In the genomic region with DNA sequence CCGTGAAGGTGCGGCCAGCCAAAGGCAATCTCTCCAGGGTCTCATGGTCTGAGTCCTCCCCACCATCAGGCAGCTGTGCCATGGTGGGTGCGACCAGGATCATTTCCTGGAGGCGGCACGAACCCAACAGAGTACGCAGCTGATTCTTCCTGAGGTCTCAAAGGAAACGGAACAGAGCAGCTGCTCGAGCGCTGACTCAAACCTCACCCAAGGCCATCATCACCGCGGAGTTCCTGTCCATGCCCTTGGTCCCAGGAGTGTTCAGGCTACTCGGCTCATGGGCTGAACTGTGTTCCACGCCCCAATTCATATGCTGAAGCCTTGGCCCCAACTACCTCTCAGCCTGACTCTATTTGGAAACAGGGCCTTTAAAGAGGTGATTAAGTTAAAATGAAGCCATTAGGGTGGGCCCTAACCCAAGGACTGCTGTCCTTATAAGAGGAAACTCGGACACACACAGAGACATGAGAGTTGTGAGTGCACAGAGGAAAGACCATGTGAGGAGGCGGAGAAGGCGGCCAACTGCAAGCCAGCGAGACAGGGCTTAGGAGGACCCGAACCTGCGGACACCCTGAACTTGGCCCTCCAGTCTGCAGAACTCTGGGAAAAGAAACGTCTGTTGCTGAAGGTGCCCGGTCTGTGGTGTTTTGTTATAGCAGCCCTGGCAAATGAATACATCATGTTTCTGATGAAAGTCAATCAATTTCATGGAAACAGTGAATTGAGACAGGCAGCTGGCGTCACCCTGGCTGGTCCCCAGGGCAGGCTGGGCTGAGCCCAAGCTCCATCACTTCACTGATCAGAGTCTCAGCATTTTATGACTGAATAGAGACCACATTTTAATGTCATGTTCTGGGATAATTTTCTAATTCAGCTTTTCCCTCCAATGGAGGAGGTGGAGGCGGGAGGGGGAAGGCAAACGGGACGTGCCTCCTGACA, we compare ENCODE assay signal across 1 cellular context.
TF ChIP-seq lines count a peak whose summit lies in the region.

No MANE protein-coding gene starts in this region.

TF ChIP-seq in HepG2, 621 proteins besides CTCF, POLR2A, EP300 and RAD21 (continued from another document and continues in another):
- TF ChIP-seq, protein P1, sequence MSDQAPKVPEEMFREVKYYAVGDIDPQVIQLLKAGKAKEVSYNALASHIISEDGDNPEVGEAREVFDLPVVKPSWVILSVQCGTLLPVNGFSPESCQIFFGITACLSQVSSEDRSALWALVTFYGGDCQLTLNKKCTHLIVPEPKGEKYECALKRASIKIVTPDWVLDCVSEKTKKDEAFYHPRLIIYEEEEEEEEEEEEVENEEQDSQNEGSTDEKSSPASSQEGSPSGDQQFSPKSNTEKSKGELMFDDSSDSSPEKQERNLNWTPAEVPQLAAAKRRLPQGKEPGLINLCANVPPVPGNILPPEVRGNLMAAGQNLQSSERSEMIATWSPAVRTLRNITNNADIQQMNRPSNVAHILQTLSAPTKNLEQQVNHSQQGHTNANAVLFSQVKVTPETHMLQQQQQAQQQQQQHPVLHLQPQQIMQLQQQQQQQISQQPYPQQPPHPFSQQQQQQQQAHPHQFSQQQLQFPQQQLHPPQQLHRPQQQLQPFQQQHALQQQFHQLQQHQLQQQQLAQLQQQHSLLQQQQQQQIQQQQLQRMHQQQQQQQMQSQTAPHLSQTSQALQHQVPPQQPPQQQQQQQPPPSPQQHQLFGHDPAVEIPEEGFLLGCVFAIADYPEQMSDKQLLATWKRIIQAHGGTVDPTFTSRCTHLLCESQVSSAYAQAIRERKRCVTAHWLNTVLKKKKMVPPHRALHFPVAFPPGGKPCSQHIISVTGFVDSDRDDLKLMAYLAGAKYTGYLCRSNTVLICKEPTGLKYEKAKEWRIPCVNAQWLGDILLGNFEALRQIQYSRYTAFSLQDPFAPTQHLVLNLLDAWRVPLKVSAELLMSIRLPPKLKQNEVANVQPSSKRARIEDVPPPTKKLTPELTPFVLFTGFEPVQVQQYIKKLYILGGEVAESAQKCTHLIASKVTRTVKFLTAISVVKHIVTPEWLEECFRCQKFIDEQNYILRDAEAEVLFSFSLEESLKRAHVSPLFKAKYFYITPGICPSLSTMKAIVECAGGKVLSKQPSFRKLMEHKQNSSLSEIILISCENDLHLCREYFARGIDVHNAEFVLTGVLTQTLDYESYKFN (CRISPR knock-in tag; conservative IDR thresholded peaks at IDR 0.05) = peak; percentile 75
- TF ChIP-seq STAG1 (CRISPR knock-in tag; IDR thresholded peaks at IDR 0.05) (no peak), ATRX (CRISPR knock-in tag; IDR thresholded peaks at IDR 0.05; ENCODE audit: borderline replicate concordance) (no peak), SMAD1 (CRISPR knock-in tag; IDR thresholded peaks at IDR 0.05; ENCODE audit: borderline replicate concordance, low read depth) (no peak), BCLAF1 (IDR thresholded peaks at IDR 0.05) (no peak), CHD4 (IDR thresholded peaks at IDR 0.05; ENCODE audit: borderline replicate concordance, low read length) (no peak), ZNF496 (CRISPR knock-in tag; IDR thresholded peaks at IDR 0.05; ENCODE audit: insufficient replicate concordance) (no peak), PHB2 (IDR thresholded peaks at IDR 0.05; ENCODE audit: partially characterized antibody) (no peak), ZNF44 (CRISPR knock-in tag; IDR thresholded peaks at IDR 0.05) (no peak), ZNF703 (CRISPR knock-in tag; IDR thresholded peaks at IDR 0.05; ENCODE audit: borderline replicate concordance) (no peak), ZBTB44 (CRISPR knock-in tag; IDR thresholded peaks at IDR 0.05) (no peak), FUBP1 (CRISPR knock-in tag; IDR thresholded peaks at IDR 0.05; ENCODE audit: borderline replicate concordance) (no peak), ZNF143 (CRISPR knock-in tag; IDR thresholded peaks at IDR 0.05) (no peak; the same call in 1 of the 2 replicates), ZNF841 (CRISPR knock-in tag; IDR thresholded peaks at IDR 0.05; ENCODE audit: borderline replicate concordance) (no peak), PBX3 (CRISPR knock-in tag; IDR thresholded peaks at IDR 0.05; ENCODE audit: borderline replicate concordance) (no peak), SNAPC5 (CRISPR knock-in tag; IDR thresholded peaks at IDR 0.05; ENCODE audit: borderline replicate concordance) (no peak), TBX2 (CRISPR knock-in tag; IDR thresholded peaks at IDR 0.05; ENCODE audit: borderline replicate concordance) (peak; percentile 87), GPBP1L1 (CRISPR knock-in tag; IDR thresholded peaks at IDR 0.05) (no peak), ESRRA (CRISPR knock-in tag; IDR thresholded peaks at IDR 0.05; ENCODE audit: low read depth) (0 out of 2 replicates have a peak, but pooled peaks have one; percentile 29), TOE1 (CRISPR knock-in tag; IDR thresholded peaks at IDR 0.05) (no peak), SAP130 (CRISPR knock-in tag; IDR thresholded peaks at IDR 0.05; ENCODE audit: low read depth) (peak; percentile 88), FOXA1 (IDR thresholded peaks at IDR 0.05) (no peak), FOXA1 (CRISPR knock-in tag; IDR thresholded peaks at IDR 0.05) (no peak), ZNF75D (CRISPR knock-in tag; IDR thresholded peaks at IDR 0.05; ENCODE audit: borderline replicate concordance) (no peak), SP2 (CRISPR knock-in tag; IDR thresholded peaks at IDR 0.05) (no peak), ZNF460 (CRISPR knock-in tag; IDR thresholded peaks at IDR 0.05; ENCODE audit: borderline replicate concordance) (no peak), ZNF644 (CRISPR knock-in tag; IDR thresholded peaks at IDR 0.05; ENCODE audit: low read depth) (peak; percentile 70; the same call in 1 of the 2 replicates)
- TF ChIP-seq, protein P2, sequence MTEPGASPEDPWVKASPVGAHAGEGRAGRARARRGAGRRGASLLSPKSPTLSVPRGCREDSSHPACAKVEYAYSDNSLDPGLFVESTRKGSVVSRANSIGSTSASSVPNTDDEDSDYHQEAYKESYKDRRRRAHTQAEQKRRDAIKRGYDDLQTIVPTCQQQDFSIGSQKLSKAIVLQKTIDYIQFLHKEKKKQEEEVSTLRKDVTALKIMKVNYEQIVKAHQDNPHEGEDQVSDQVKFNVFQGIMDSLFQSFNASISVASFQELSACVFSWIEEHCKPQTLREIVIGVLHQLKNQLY (CRISPR knock-in tag; IDR thresholded peaks at IDR 0.05) = 0 out of 2 replicates have a peak, but pooled peaks have one; percentile 46
- TF ChIP-seq, protein P3, sequence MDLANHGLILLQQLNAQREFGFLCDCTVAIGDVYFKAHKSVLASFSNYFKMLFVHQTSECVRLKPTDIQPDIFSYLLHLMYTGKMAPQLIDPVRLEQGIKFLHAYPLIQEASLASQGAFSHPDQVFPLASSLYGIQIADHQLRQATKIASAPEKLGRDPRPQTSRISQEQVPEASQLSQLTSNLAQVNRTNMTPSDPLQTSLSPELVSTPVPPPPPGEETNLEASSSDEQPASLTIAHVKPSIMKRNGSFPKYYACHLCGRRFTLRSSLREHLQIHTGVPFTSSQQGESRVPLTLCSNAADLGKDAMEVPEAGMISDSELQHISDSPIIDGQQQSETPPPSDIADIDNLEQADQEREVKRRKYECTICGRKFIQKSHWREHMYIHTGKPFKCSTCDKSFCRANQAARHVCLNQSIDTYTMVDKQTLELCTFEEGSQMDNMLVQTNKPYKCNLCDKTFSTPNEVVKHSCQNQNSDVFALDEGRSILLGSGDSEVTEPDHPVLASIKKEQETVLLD (CRISPR knock-in tag; IDR thresholded peaks at IDR 0.05; ENCODE audit: low read depth) = no peak
- TF ChIP-seq, protein P4, sequence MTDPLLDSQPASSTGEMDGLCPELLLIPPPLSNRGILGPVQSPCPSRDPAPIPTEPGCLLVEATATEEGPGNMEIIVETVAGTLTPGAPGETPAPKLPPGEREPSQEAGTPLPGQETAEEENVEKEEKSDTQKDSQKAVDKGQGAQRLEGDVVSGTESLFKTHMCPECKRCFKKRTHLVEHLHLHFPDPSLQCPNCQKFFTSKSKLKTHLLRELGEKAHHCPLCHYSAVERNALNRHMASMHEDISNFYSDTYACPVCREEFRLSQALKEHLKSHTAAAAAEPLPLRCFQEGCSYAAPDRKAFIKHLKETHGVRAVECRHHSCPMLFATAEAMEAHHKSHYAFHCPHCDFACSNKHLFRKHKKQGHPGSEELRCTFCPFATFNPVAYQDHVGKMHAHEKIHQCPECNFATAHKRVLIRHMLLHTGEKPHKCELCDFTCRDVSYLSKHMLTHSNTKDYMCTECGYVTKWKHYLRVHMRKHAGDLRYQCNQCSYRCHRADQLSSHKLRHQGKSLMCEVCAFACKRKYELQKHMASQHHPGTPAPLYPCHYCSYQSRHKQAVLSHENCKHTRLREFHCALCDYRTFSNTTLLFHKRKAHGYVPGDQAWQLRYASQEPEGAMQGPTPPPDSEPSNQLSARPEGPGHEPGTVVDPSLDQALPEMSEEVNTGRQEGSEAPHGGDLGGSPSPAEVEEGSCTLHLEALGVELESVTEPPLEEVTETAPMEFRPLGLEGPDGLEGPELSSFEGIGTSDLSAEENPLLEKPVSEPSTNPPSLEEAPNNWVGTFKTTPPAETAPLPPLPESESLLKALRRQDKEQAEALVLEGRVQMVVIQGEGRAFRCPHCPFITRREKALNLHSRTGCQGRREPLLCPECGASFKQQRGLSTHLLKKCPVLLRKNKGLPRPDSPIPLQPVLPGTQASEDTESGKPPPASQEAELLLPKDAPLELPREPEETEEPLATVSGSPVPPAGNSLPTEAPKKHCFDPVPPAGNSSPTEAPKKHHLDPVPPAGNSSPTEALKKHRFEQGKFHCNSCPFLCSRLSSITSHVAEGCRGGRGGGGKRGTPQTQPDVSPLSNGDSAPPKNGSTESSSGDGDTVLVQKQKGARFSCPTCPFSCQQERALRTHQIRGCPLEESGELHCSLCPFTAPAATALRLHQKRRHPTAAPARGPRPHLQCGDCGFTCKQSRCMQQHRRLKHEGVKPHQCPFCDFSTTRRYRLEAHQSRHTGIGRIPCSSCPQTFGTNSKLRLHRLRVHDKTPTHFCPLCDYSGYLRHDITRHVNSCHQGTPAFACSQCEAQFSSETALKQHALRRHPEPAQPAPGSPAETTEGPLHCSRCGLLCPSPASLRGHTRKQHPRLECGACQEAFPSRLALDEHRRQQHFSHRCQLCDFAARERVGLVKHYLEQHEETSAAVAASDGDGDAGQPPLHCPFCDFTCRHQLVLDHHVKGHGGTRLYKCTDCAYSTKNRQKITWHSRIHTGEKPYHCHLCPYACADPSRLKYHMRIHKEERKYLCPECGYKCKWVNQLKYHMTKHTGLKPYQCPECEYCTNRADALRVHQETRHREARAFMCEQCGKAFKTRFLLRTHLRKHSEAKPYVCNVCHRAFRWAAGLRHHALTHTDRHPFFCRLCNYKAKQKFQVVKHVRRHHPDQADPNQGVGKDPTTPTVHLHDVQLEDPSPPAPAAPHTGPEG (CRISPR knock-in tag; IDR thresholded peaks at IDR 0.05) = no peak
